27 cellular contexts compared by ENCODE assay signal in the genomic region with DNA sequence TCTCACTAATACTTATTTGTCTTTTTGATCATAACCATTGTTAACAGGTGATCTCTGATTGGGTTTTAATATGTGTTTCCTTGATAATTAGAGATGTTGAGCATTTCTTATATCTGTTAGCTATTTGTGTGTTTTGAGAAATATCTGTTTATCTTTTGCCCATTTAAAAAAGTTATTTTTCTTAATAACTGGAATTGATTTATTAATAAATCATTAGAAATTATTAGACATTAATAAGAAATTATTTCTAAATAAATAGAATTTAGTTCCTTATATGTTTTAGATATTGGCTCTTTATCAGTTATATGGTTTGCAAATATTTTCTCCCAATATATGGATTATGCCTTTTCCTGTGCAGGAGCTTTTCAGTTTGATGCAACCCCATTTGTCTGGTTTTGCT.
"Had no signal": no experiment of that assay in that cellular context is flagged by ENCODE, and none has a peak within 500 bp of the region (broad histone marks: within the 10 kb centered on the region; RNA-seq: fewer than 3 reads in every experiment).

No MANE protein-coding gene starts in this region.

- DNase-seq: hippocampal formation; left ventricle myocardium inferior; mesendoderm; naive B cell; natural killer cell; nephron progenitor cell; occipital lobe; right lobe of liver; stimulated activated CD4-positive, alpha-beta T cell treated with anti-CD3 and anti-CD28 coated beads, Interleukin-12 subunit alpha, Interleukin-12 subunit beta, amount 100 ng/mL, for 4 hours; stimulated activated CD4-positive, alpha-beta T cell treated with anti-CD3 and anti-CD28 coated beads, Interleukin-15, amount 100 ng/mL, for 24 hours; stimulated activated CD4-positive, alpha-beta T cell treated with anti-CD3 and anti-CD28 coated beads, Interleukin-2, amount 100 ng/mL, for 24 hours; stimulated activated CD4-positive, alpha-beta T cell treated with anti-CD3 and anti-CD28 coated beads, Interleukin-4, amount 100 ng/mL, for 1 hour; stimulated activated naive B cell treated with anti-CD40 and anti-IgM and Interleukin-4, amounts not matched to agents 10 μg/mL and 1 μg/mL and 100 μg/mL, for 72 hours; stimulated activated naive CD8-positive, alpha-beta T cell treated with anti-CD3 and anti-CD28 coated beads, Interleukin-15, Interleukin-2, amounts not matched to agents 100 U/mL and 50 U/mL, for 24 hours; stomach; tibial artery; trophoblast cell; upper lobe of right lung; uterus had no signal

- H3K9me3 Mint-ChIP-seq: neural progenitor cell had no signal

- H3K4me1 Mint-ChIP-seq: mesothelial cell of epicardium, natural killer cell, neural progenitor cell had no signal

- H3K9ac ChIP-seq: neural progenitor cell had no signal

- H3K27ac Mint-ChIP-seq: mesothelial cell of epicardium; naive B cell; natural killer cell; nephron progenitor cell; neural progenitor cell; progenitor cell of endocrine pancreas; stimulated activated naive B cell treated with anti-CD40 and anti-IgM and Interleukin-4, amounts not matched to agents 10 μg/mL and 1 μg/mL and 100 μg/mL, for 72 hours had no signal

- H3K27ac ChIP-seq: left ventricle myocardium inferior, neural progenitor cell, neutrophil, right atrium auricular region, right lobe of liver, stomach, suprapubic skin, thoracic aorta, tibial artery, upper lobe of right lung, uterus had no signal

- H3K4me1 ChIP-seq: right atrium auricular region, right lobe of liver, stomach, suprapubic skin, tibial artery, upper lobe of right lung, uterus had no signal

- H3K4me3 ChIP-seq: left ventricle myocardium inferior, lung, neural progenitor cell, right atrium auricular region, right lobe of liver, stomach, suprapubic skin, thoracic aorta, tibial artery, upper lobe of right lung, uterus had no signal

- H3K27me3 Mint-ChIP-seq: naive B cell; progenitor cell of endocrine pancreas; stimulated activated naive B cell treated with anti-CD40 and anti-IgM and Interleukin-4, amounts not matched to agents 10 μg/mL and 1 μg/mL and 100 μg/mL, for 72 hours had no signal

- H3K36me3 ChIP-seq: uterus had no signal

- H3K4me3 Mint-ChIP-seq: mesothelial cell of epicardium; naive B cell; natural killer cell; nephron progenitor cell; neural progenitor cell; stimulated activated naive B cell treated with anti-CD40 and anti-IgM and Interleukin-4, amounts not matched to agents 10 μg/mL and 1 μg/mL and 100 μg/mL, for 72 hours had no signal

- H3K9me3 ChIP-seq: neutrophil, right atrium auricular region, right lobe of liver, stomach, suprapubic skin, thoracic aorta, tibial artery, upper lobe of right lung, uterus had no signal

- H3K27me3 ChIP-seq: neural progenitor cell, neutrophil, right atrium auricular region, right lobe of liver, stomach, suprapubic skin, tibial artery, upper lobe of right lung, uterus had no signal
